Comparison of ENCODE assay signal across 12 cellular contexts in the genomic region with DNA sequence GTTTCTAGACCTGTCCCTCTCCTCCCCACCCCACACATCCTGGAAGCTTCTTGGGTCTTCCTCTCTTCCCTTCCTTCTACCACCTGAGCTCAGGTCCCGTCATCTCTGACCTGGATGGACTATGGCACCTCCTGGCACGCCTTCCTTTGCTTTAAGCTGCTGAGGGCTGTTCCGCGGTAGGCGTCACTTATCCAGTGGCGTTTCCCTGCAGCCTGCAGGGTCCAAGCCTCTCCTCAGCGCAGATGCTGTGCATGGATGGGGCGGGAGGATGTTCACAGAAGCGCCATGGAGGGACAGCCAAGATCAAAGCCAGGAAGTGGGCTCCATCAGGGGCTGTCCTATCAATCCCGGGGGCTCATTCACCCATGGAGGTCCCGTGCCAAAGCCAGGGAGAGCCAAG. TPM values are rescaled to one million over a fixed set of nuclear protein-coding genes. Genes with fewer than 3 reads are reported as not detected.
DNase-seq lines count a peak whose midpoint lies in the region; ATAC-seq and TF ChIP-seq lines count a peak whose summit lies in the region.
"Had no signal": no experiment of that assay in that cellular context is flagged by ENCODE, and none has a peak within 500 bp of the region (broad histone marks: within the 10 kb centered on the region; RNA-seq: fewer than 3 reads in every experiment).

No MANE protein-coding gene starts in this region.

- H3K27me3 ChIP-seq in right cardiac atrium (ENCODE audit: control insufficient read depth, insufficient read depth) (no peaks in the 10 kb centered on the region), neuronal stem cell (ENCODE audit: control insufficient read depth in 3 of 3, insufficient read depth in 3 of 3, low read depth in 1 of 3, low read length in 3 of 3) (peaks cover 0 to 23% (median 0%) of the 10 kb centered on the region in 3 experiments), aorta (ENCODE audit: control insufficient read depth in 1 of 2, insufficient read depth in 2 of 2, low read length in 1 of 2) (no peaks in the 10 kb centered on the region), MG63 (peaks cover 5% of the 10 kb centered on the region)

- no peak overlapping the region for H3K23ac ChIP-seq in neuronal stem cell (ENCODE audit: low read depth, low read length, poor library complexity)

- POLR2A ChIA-PET in OCI-LY7 (lab: Charles Lee) = no interaction called here

- no peak overlapping the region for H2AK5ac ChIP-seq in neuronal stem cell (ENCODE audit: low read depth, low read length)

- no peak overlapping the region for H2BK5ac ChIP-seq in neuronal stem cell (ENCODE audit: low read length)

- H2AFZ ChIP-seq in neuronal stem cell (ENCODE audit: low read length) (no peak overlapping the region), OCI-LY7 (ENCODE audit: low read length) (no peak overlapping the region)

- H2BK15ac ChIP-seq in neuronal stem cell (ENCODE audit: low read length) = no peak overlapping the region

- H3K9ac ChIP-seq in neuronal stem cell (ENCODE audit: low read depth, low read length, poor library complexity) = peak overlapping the region; percentile 74
- H3K9ac ChIP-seq: KMS-11 had no signal

- BruUV-seq in OCI-LY7 (replicated peaks; lab: Mats Ljungman, UMichigan) = no TSS peak

- H3K4ac ChIP-seq in neuronal stem cell (ENCODE audit: low read length) = no peak overlapping the region

- TF ChIP-seq CTCF in OCI-LY7 (conservative IDR thresholded peaks at IDR 0.05; ENCODE audit: low read length) = no peak

- H3K4me3 ChIP-seq in right cardiac atrium (ENCODE audit: low read length) (no peak overlapping the region), neuronal stem cell (ENCODE audit: low read length in 2 of 2) (peak overlapping the region in 1 of 2 donors; percentile 59), aorta (ENCODE audit: low read length in 2 of 2) (no peak overlapping the region), OCI-LY7 (ENCODE audit: low read depth, low read length, poor library complexity, severe bottlenecking) (no peak overlapping the region), MG63 (no peak overlapping the region)
- H3K4me3 ChIP-seq: GM12878 had no signal

- no peak overlapping the region for H4K8ac ChIP-seq in neuronal stem cell (ENCODE audit: low read depth, low read length)

- DNase-seq in cardiac septum (ENCODE audit: low spot score) (peak; percentile 50), right cardiac atrium (no peak), ecto neural progenitor cell (ENCODE audit: low spot score) (peak; percentile 34), neuronal stem cell (ENCODE audit: low spot score) (no peak), aorta (peak; percentile 23 to 60), OCI-LY7 (ENCODE audit: low spot score) (no peak), MG63 (no peak)
- DNase-seq: NCI-H2171 had no signal

- no peaks in the 10 kb centered on the region for H4K20me1 ChIP-seq in OCI-LY7 (ENCODE audit: insufficient read depth, low read length)

- ATAC-seq in right cardiac atrium (no peak), aorta (ENCODE audit: low FRiP score) (no peak), GM18520 (IDR thresholded peaks at IDR 0.05; ENCODE audit: unreplicated experiment) (no peak)

- H2BK12ac ChIP-seq in neuronal stem cell (ENCODE audit: low read length) = no peak overlapping the region

- H4K91ac ChIP-seq in neuronal stem cell (ENCODE audit: low read depth, low read length, poor library complexity) = no peak overlapping the region

- intact Hi-C loops in cardiac septum (cut with DNase I) (loop anchor here (5.0 kb wide), 1 partner anchor 343 kb away; no protein-coding TSS in a partner anchor), right cardiac atrium (cut with DNase I) (loop anchor here in 3 of 4 donors (5.0 to 10.0 kb wide), 3 partner anchors 176 to 346 kb away; a partner anchor contains a TSS), aorta (cut with DNase I) (loop anchor here (2.0 kb wide), 1 partner anchor 178 kb away; a partner anchor contains a TSS), OCI-LY7 (cut with micrococcal nuclease; ENCODE audit: unreplicated experiment) (loop anchor here (5.0 kb wide), 1 partner anchor 268 kb away; no protein-coding TSS in a partner anchor)

- H3K9me2 ChIP-seq in OCI-LY7 (ENCODE audit: insufficient read depth, low read length) = no peaks in the 10 kb centered on the region

- H3K9me3 ChIP-seq in right cardiac atrium (ENCODE audit: control insufficient read depth, low read length) (no peaks in the 10 kb centered on the region), neuronal stem cell (replicated peaks in 1 of 2; ENCODE audit: control insufficient read depth in 2 of 2, insufficient read depth in 1 of 2, low read depth in 1 of 2, low read length in 2 of 2) (no peaks in the 10 kb centered on the region), aorta (ENCODE audit: control insufficient read depth, low read length) (no peaks in the 10 kb centered on the region), OCI-LY7 (ENCODE audit: low read length) (no peaks in the 10 kb centered on the region), MG63 (no peaks in the 10 kb centered on the region; the same call in 1 of the 2 replicates)
- H3K9me3 ChIP-seq: BE2C had no signal

- no peak overlapping the region for H3K14ac ChIP-seq in neuronal stem cell (ENCODE audit: low read length)

- CTCF ChIA-PET in OCI-LY7 (lab: Charles Lee; ENCODE audit: unreplicated experiment) = no interaction called here

- no peaks in the 10 kb centered on the region for H3K79me2 ChIP-seq in OCI-LY7 (ENCODE audit: insufficient read depth, low read depth, low read length)

- no peak overlapping the region for H2BK120ac ChIP-seq in neuronal stem cell (ENCODE audit: low read depth, low read length)

- H3K4me2 ChIP-seq in neuronal stem cell (ENCODE audit: insufficient read depth, low read length, poor library complexity, severe bottlenecking) (no peak overlapping the region), OCI-LY7 (ENCODE audit: low read length) (no peak overlapping the region)
- H3K4me2 ChIP-seq: KMS-11 had no signal

- H3K27ac ChIP-seq in right cardiac atrium (ENCODE audit: low read length) (no peak overlapping the region), neuronal stem cell (replicated peaks; ENCODE audit: low read length) (no peak overlapping the region), aorta (ENCODE audit: low read depth in 1 of 2, low read length in 2 of 2) (no peak overlapping the region), OCI-LY7 (ENCODE audit: low read depth, low read length, poor library complexity, severe bottlenecking) (no peak overlapping the region)
- H3K27ac ChIP-seq: KMS-11 had no signal

- no peaks in the 10 kb centered on the region for H3K79me1 ChIP-seq in neuronal stem cell (ENCODE audit: low read depth, low read length)

- 76% methylated on average over 11 of the region's 11 CpGs for WGBS in right cardiac atrium
- no CpG with 5 or more reads among the region's 11 CpGs for WGBS in neuronal stem cell (ENCODE audit: extremely low coverage in 2 of 2, insufficient read length in 2 of 2, insufficient replicate concordance in 1 of 2), 2 donors
- 78 to 81% methylated on average over 11 of the region's 11 CpGs for WGBS in aorta, 2 donors

- no peaks in the 10 kb centered on the region for H3K36me3 ChIP-seq in neuronal stem cell (replicated peaks in 1 of 2; ENCODE audit: control insufficient read depth in 2 of 2, insufficient read depth in 2 of 2, low read length in 2 of 2)
- no peaks in the 10 kb centered on the region for H3K36me3 ChIP-seq in aorta (ENCODE audit: control insufficient read depth in 1 of 2, insufficient read depth in 2 of 2, low read length in 1 of 2)
- no peaks in the 10 kb centered on the region for H3K36me3 ChIP-seq in OCI-LY7 (ENCODE audit: insufficient read depth, low read length)
- H3K36me3 ChIP-seq in MG63 = no peaks in the 10 kb centered on the region
- H3K36me3 ChIP-seq: BE2C had no signal

- H3K4me1 ChIP-seq in right cardiac atrium (ENCODE audit: control insufficient read depth, insufficient read depth, low read length) = no peaks in the 10 kb centered on the region
- H3K4me1 ChIP-seq in neuronal stem cell (ENCODE audit: control insufficient read depth in 2 of 2, insufficient read depth in 1 of 2, low read depth in 1 of 2, low read length in 2 of 2) = no peaks in the 10 kb centered on the region
- no peaks in the 10 kb centered on the region for H3K4me1 ChIP-seq in aorta (ENCODE audit: control insufficient read depth in 1 of 2, insufficient read depth in 2 of 2, low read length in 2 of 2)
- H3K4me1 ChIP-seq in OCI-LY7 (ENCODE audit: insufficient read depth, low read length, poor library complexity, severe bottlenecking) = no peaks in the 10 kb centered on the region
- H3K4me1 ChIP-seq: BE2C had no signal

- H3K18ac ChIP-seq in neuronal stem cell (ENCODE audit: low read length) = peak overlapping the region; percentile 20

RNA-seq across cellular contexts. Expression of a gene that starts 23.8 kb away (rescaled TPM):
- 18.4 TPM for total RNA-seq in cardiac septum
- 10 to 100 TPM; 11.4 to 14.2 (median 13.2) TPM for total RNA-seq in right cardiac atrium
- 5.0 TPM for polyA plus RNA-seq in right cardiac atrium
- 38.2 TPM for polyA plus RNA-seq in neuronal stem cell (2013, experiment 1 of 2)
- polyA plus RNA-seq in neuronal stem cell (2013, experiment 2 of 2) = 40.6 TPM
- 10 to 100 TPM; 16.4 to 17.6 TPM for total RNA-seq in aorta
- polyA plus RNA-seq in aorta = 10 to 100 TPM in 1 of 2 donors, 1 to 10 TPM in 1; 6.2 to 12.0 TPM
- total RNA-seq in OCI-LY7 (2014; rRNA removed; shearing (Covaris generic)) = 9.4 and 9.8 TPM in 2 replicates
- 30.1 and 34.0 TPM in 2 replicates for total RNA-seq in OCI-LY7 (2022)
- total RNA-seq in MG63 (2014; rRNA removed; shearing (Covaris generic); ENCODE audit: low replicate concordance) = 11.4 and 12.5 TPM in 2 replicates

Comparison
In these comparisons a context has a peak if more than half of its experiments do, and no peak if none do; other contexts are left out.
1. DNase-seq: peak in cardiac septum (single experiment), ecto neural progenitor cell (single experiment) and aorta (2 of 2); none in right cardiac atrium (0 of 3), neuronal stem cell (single experiment), OCI-LY7 (single experiment) and MG63 (single experiment).